8 cellular contexts compared by ENCODE assay signal in the genomic region with DNA sequence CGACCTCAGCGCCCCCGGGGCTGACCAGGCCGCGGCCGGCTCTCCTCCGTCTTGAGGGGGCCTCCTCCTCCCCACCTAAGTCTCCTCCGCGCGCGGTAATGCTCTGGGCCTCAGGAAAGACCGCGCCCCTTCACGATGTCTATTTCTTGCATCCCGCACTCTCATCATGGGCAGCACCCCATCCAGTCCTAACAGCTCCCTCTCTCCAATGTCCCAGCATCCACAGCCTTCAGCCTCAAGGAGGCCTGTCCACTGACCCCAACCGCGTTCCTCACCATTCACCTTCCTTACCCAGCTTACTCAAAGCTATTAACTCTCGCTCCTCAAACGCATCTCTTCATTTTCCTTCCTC.
DNase-seq lines count a peak whose midpoint lies in the region; ATAC-seq, FAIRE-seq and TF ChIP-seq lines count a peak whose summit lies in the region.

No MANE protein-coding gene starts in this region.

- FAIRE-seq in kidney (lab: Jason Lieb, UNC): no peak

- WGBS in suprapubic skin: 19% methylated on average over 19 of the region's 19 CpGs

- peak overlapping the region; percentile 96 for H3K4me3 Mint-ChIP-seq in HFFc6

- no peak for ATAC-seq in GM21367 (IDR thresholded peaks at IDR 0.05; ENCODE audit: unreplicated experiment)

- TF ChIP-seq EP300 in suprapubic skin (IDR thresholded peaks at IDR 0.05): no peak

- TF ChIP-seq CTCF in AG04449 (IDR thresholded peaks at IDR 0.05; ENCODE audit: insufficient read depth, low read length, missing control alignments): no peak
- no peak for TF ChIP-seq CTCF in HFFc6 (IDR thresholded peaks at IDR 0.05)
- TF ChIP-seq CTCF in kidney (IDR thresholded peaks at IDR 0.05; ENCODE audit: borderline replicate concordance, extremely low read depth, insufficient read depth): no peak
- TF ChIP-seq CTCF in suprapubic skin (IDR thresholded peaks at IDR 0.05): no peak
- TF ChIP-seq CTCF in GM10248 (IDR thresholded peaks at IDR 0.05; ENCODE audit: control extremely low read depth, extremely low read depth, low read depth, missing control alignments): no peak

- H3K4me3 ChIP-seq in AG04449 (ENCODE audit: low read depth, low read length) (peak overlapping the region; percentile 70), adipocyte (ENCODE audit: low read length) (peak overlapping the region; percentile 92), kidney (ENCODE audit: low read length in 2 of 2) (peak overlapping the region; percentile 76 to 87), suprapubic skin (peak overlapping the region; percentile 55)

- H3K4me1 ChIP-seq in adipocyte (ENCODE audit: control insufficient read depth, insufficient read depth, low read length) (peaks cover 8% of the 10 kb centered on the region), kidney (ENCODE audit: control insufficient read depth in 1 of 2, insufficient read depth in 1 of 2, low read depth in 1 of 2, low read length in 2 of 2) (peaks cover 0 to 2% of the 10 kb centered on the region in 2 donors), suprapubic skin (no peaks in the 10 kb centered on the region)

- no peak for TF ChIP-seq POLR2A in suprapubic skin (IDR thresholded peaks at IDR 0.05)

- CTCF ChIA-PET in AG04449 (lab: Yijun Ruan, JAX): interaction anchor here (0.8 to 1.0 kb wide), 3 partner anchors 12 to 775 kb away, joined by 3 to 5 read pairs (median 3); no protein-coding TSS in a partner anchor
- CTCF ChIA-PET in GM10248 (lab: Yijun Ruan, JAX): interaction anchor here (1.0 to 1.4 kb wide), 2 partner anchors 13 to 15 kb away, joined by 3 to 8 read pairs; no protein-coding TSS in a partner anchor

- POLR2A ChIA-PET in AG04449 (lab: Yijun Ruan, JAX) (interaction anchor here (0.6 kb wide), 1 partner anchor 673 kb away, joined by 4 read pairs; no protein-coding TSS in a partner anchor), GM10248 (lab: Yijun Ruan, JAX) (no interaction called here)

- H3K36me3 Mint-ChIP-seq in HFFc6 (ENCODE audit: low read depth): no peaks in the 10 kb centered on the region

- peak overlapping the region; percentile 92 to 94 for H3K27ac ChIP-seq in kidney (ENCODE audit: low read depth in 2 of 2, low read length in 2 of 2)
- peak overlapping the region; percentile 74 for H3K27ac ChIP-seq in suprapubic skin

- H3K9ac ChIP-seq in adipocyte (ENCODE audit: low read length) (peak overlapping the region; percentile 89), kidney (ENCODE audit: low read length in 2 of 2) (peak overlapping the region; percentile 10 to 85)

- no peaks in the 10 kb centered on the region for H3K9me3 Mint-ChIP-seq in HFFc6

- peaks cover 2% of the 10 kb centered on the region; the same call in 1 of the 2 replicates for H3K27me3 Mint-ChIP-seq in HFFc6 (ENCODE audit: insufficient read depth)

- H3K36me3 ChIP-seq in adipocyte (ENCODE audit: control insufficient read depth, insufficient read depth, low read length, severe bottlenecking) (no peaks in the 10 kb centered on the region), kidney (ENCODE audit: control insufficient read depth in 1 of 2, insufficient read depth in 2 of 2, low read length in 2 of 2) (no peaks in the 10 kb centered on the region), suprapubic skin (no peaks in the 10 kb centered on the region)

- peak overlapping the region; percentile 80 for H3K27ac Mint-ChIP-seq in HFFc6

- no peaks in the 10 kb centered on the region for H3K9me3 ChIP-seq in adipocyte (ENCODE audit: control insufficient read depth, low read length)
- no peaks in the 10 kb centered on the region for H3K9me3 ChIP-seq in kidney (ENCODE audit: control insufficient read depth in 1 of 2, low read length in 2 of 2)
- no peaks in the 10 kb centered on the region for H3K9me3 ChIP-seq in suprapubic skin

- intact Hi-C loops in kidney (cut with DNase I): no loop called here

- H3K4me1 Mint-ChIP-seq in HFFc6 (ENCODE audit: low read depth): peaks cover 16% of the 10 kb centered on the region

- no peak for DNase-seq in AG04449 (ENCODE audit: low read depth, low spot score)
- no peak for DNase-seq in HFFc6
- no peak for DNase-seq in adipocyte (ENCODE audit: low read depth)
- no peak for DNase-seq in kidney
- DNase-seq in suprapubic skin (ENCODE audit: low spot score in 2 of 2): no peak
- DNase-seq in GM10248 (ENCODE audit: extremely low spot score): no peak
- no peak for DNase-seq in retina

- peaks cover 41% of the 10 kb centered on the region for H3K27me3 ChIP-seq in adipocyte (replicated peaks; ENCODE audit: control insufficient read depth, insufficient read depth, low read length)
- H3K27me3 ChIP-seq in suprapubic skin: no peaks in the 10 kb centered on the region
